ENCODE assay signal across 10 cellular contexts in genomic region chr17:32264823-32265191, GRCh38. TPM values are rescaled to one million over a fixed set of nuclear protein-coding genes. Genes with fewer than 3 reads are reported as not detected.
DNase-seq lines count a peak whose midpoint lies in the region; ATAC-seq and TF ChIP-seq lines count a peak whose summit lies in the region.
"Had no signal": no experiment of that assay in that cellular context is flagged by ENCODE, and none has a peak within 500 bp of the region (broad histone marks: within the 10 kb centered on the region; RNA-seq: fewer than 3 reads in every experiment).

No MANE protein-coding gene starts in this region.

- H3K9me3 ChIP-seq in SK-N-MC (ENCODE audit: low read depth, low read length) (no peaks in the 10 kb centered on the region), iPS DF 6.9 (ENCODE audit: control insufficient read depth, insufficient read depth, low read length) (no peaks in the 10 kb centered on the region), skeletal muscle tissue (ENCODE audit: control insufficient read depth in 3 of 3, low read length in 3 of 3) (no peaks in the 10 kb centered on the region)

- no peak overlapping the region for H3K27ac ChIP-seq in SK-N-MC
- H3K27ac ChIP-seq in iPS DF 6.9 (ENCODE audit: low read length): no peak overlapping the region
- H3K27ac ChIP-seq in skeletal muscle tissue (ENCODE audit: low read depth, low read length): no peak overlapping the region

- H3K4me1 Mint-ChIP-seq in T-helper 1 cell treated with Interleukin-12 subunit alpha and Interleukin-12 subunit beta and Interleukin-4 antibody, amounts not matched to agents 30 μg/mL and 1 μg/mL, for 36 hours (ENCODE audit: low read depth): peaks cover 15% of the 10 kb centered on the region

- no peak for TF ChIP-seq CTCF in omental fat pad (IDR thresholded peaks at IDR 0.05)

- H3K4me1 ChIP-seq in iPS DF 6.9 (ENCODE audit: control insufficient read depth, insufficient read depth, low read length) (peaks cover 5% of the 10 kb centered on the region), skeletal muscle tissue (ENCODE audit: control insufficient read depth in 3 of 3, insufficient read depth in 3 of 3, low read length in 3 of 3) (peaks cover 15 to 19% (median 19%) of the 10 kb centered on the region in 3 donors)

- H3K9me3 Mint-ChIP-seq in T-helper 1 cell treated with Interleukin-12 subunit alpha and Interleukin-12 subunit beta and Interleukin-4 antibody, amounts not matched to agents 30 μg/mL and 1 μg/mL, for 36 hours: no peaks in the 10 kb centered on the region

- WGBS in iPS DF 6.9 (ENCODE audit: insufficient coverage, insufficient read length): no CpG with 5 or more reads among the region's 8 CpGs

- peak overlapping the region; percentile 71 for H3K4me3 Mint-ChIP-seq in T-helper 1 cell treated with Interleukin-12 subunit alpha and Interleukin-12 subunit beta and Interleukin-4 antibody, amounts not matched to agents 30 μg/mL and 1 μg/mL, for 36 hours

- peaks cover 14% of the 10 kb centered on the region; the same call in 1 of the 2 replicates for H3K27me3 ChIP-seq in iPS DF 6.9 (ENCODE audit: control insufficient read depth, insufficient read depth, low read length)
- peaks cover 36 to 54% (median 46%) of the 10 kb centered on the region in 3 donors for H3K27me3 ChIP-seq in skeletal muscle tissue (ENCODE audit: control insufficient read depth in 3 of 3, insufficient read depth in 3 of 3, low read length in 3 of 3)

- no peaks in the 10 kb centered on the region for H3K36me3 ChIP-seq in SK-N-MC (ENCODE audit: insufficient read depth, low read length)
- H3K36me3 ChIP-seq in iPS DF 6.9 (ENCODE audit: control insufficient read depth, insufficient read depth, low read length): no peaks in the 10 kb centered on the region
- H3K36me3 ChIP-seq in skeletal muscle tissue (ENCODE audit: control insufficient read depth in 3 of 3, insufficient read depth in 3 of 3, low read length in 3 of 3): no peaks in the 10 kb centered on the region

- H3K9ac ChIP-seq in SK-N-MC (ENCODE audit: insufficient read length) (no peak overlapping the region), skeletal muscle tissue (ENCODE audit: low read depth in 1 of 3, low read length in 3 of 3) (peak overlapping the region; percentile 19 to 51 (median 23))

- ATAC-seq in omental fat pad (ENCODE audit: low FRiP score) (no peak), HG03196 (IDR thresholded peaks at IDR 0.05; ENCODE audit: unreplicated experiment) (no peak)
- no peak for ATAC-seq in activated CD4-positive, CD25-positive, alpha-beta regulatory T cell treated with anti-CD3 and anti-CD28 coated beads, Interleukin-2, amount 50 U/mL, for 24 hours

- no peak for DNase-seq in T-helper 1 cell
- DNase-seq in SK-N-MC (ENCODE audit: low read depth, low spot score): no peak
- DNase-seq in iPS DF 6.9 (ENCODE audit: low read depth, low spot score): no peak
- DNase-seq in omental fat pad (ENCODE audit: low spot score): no peak
- DNase-seq: foreskin melanocyte, occipital lobe had no signal

- H3K27me3 Mint-ChIP-seq in T-helper 1 cell treated with Interleukin-12 subunit alpha and Interleukin-12 subunit beta and Interleukin-4 antibody, amounts not matched to agents 30 μg/mL and 1 μg/mL, for 36 hours (ENCODE audit: low read depth): peaks cover 84% of the 10 kb centered on the region

- H3K36me3 Mint-ChIP-seq in T-helper 1 cell treated with Interleukin-12 subunit alpha and Interleukin-12 subunit beta and Interleukin-4 antibody, amounts not matched to agents 30 μg/mL and 1 μg/mL, for 36 hours (ENCODE audit: low read depth): peaks cover 2% of the 10 kb centered on the region

- H3K4me3 ChIP-seq in SK-N-MC (peak overlapping the region; percentile 53), iPS DF 6.9 (ENCODE audit: low read length) (peak overlapping the region; percentile 8; the same call in 1 of the 2 replicates), skeletal muscle tissue (ENCODE audit: low read length in 3 of 3) (peak overlapping the region in 2 of 3 donors; percentile 32 to 43)

- H3K27ac Mint-ChIP-seq in T-helper 1 cell treated with Interleukin-12 subunit alpha and Interleukin-12 subunit beta and Interleukin-4 antibody, amounts not matched to agents 30 μg/mL and 1 μg/mL, for 36 hours: no peak overlapping the region

RNA-seq across cellular contexts. Expression of gene RHBDL3, which starts 0.8 kb away (rescaled TPM):
- total RNA-seq in skeletal muscle tissue (1.0 TPM), omental fat pad (1 to 10 TPM in 1 of 4 donors, under 1 TPM in 2, not detected in 1; 0.31 to 1.1 (median 0.37) TPM)
